Comparison of ENCODE assay signal across 31 cellular contexts in genomic region chr1:69436151-69436550, GRCh38.
"Had no signal": no experiment of that assay in that cellular context is flagged by ENCODE, and none has a peak within 500 bp of the region (broad histone marks: within the 10 kb centered on the region; RNA-seq: fewer than 3 reads in every experiment).

No MANE protein-coding gene starts in this region.

- H3K4me1 ChIP-seq: neural progenitor cell, parathyroid adenoma, psoas muscle, right lobe of liver, sigmoid colon, spleen, suprapubic skin, testis, tibial artery, transverse colon, upper lobe of right lung, uterus had no signal

- H3K9me3 Mint-ChIP-seq: nephron, neural progenitor cell, type B pancreatic cell had no signal

- FAIRE-seq: small intestine had no signal

- DNase-seq: natural killer cell; occipital lobe; ovary; posterior cingulate gyrus; psoas muscle; right cardiac atrium; right lobe of liver; sigmoid colon; small intestine; spleen; stimulated activated CD4-positive, alpha-beta T cell treated with anti-CD3 and anti-CD28 coated beads, Interleukin-12 subunit alpha, Interleukin-12 subunit beta, amount 100 ng/mL, for 4 hours; stimulated activated CD4-positive, alpha-beta T cell treated with anti-CD3 and anti-CD28 coated beads, Interleukin-1b, Interleukin-23, amount 100 ng/mL, for 48 hours; stimulated activated CD4-positive, alpha-beta T cell treated with anti-CD3 and anti-CD28 coated beads, Interleukin-4, amount 100 ng/mL, for 1 hour; stimulated activated CD4-positive, alpha-beta T cell treated with anti-CD3 and anti-CD28 coated beads, Interleukin-4, amount 100 ng/mL, for 4 hours; stimulated activated CD8-positive, alpha-beta memory T cell treated with anti-CD3 and anti-CD28 coated beads, Interleukin-4, amount 100 ng/mL, for 48 hours; stimulated activated naive CD4-positive, alpha-beta T cell; stimulated activated naive CD8-positive, alpha-beta T cell treated with anti-CD3 and anti-CD28 coated beads, Interleukin-15, amount 100 ng/mL, for 72 hours; stimulated activated naive CD8-positive, alpha-beta T cell treated with anti-CD3 and anti-CD28 coated beads, Interleukin-15, Interleukin-2, amounts not matched to agents 100 U/mL and 50 U/mL, for 24 hours; substantia nigra; testis; tibial artery; transverse colon; upper lobe of right lung; uterus had no signal

- H3K4me1 Mint-ChIP-seq: natural killer cell; neural progenitor cell; stimulated activated memory B cell treated with anti-CD40 and anti-IgM and Interleukin-4, amounts not matched to agents 10 μg/mL and 1 μg/mL and 100 μg/mL, for 72 hours; stimulated activated naive CD8-positive, alpha-beta T cell treated with anti-CD3 and anti-CD28 coated beads, Interleukin-15, amount 100 ng/mL, for 72 hours had no signal

- H3K27ac ChIP-seq: neural progenitor cell, ovary, parathyroid adenoma, psoas muscle, right lobe of liver, sigmoid colon, spleen, suprapubic skin, testis, tibial artery, transverse colon, upper lobe of right lung, uterus had no signal

- H3K27me3 Mint-ChIP-seq: progenitor cell of endocrine pancreas; stimulated activated memory B cell treated with anti-CD40 and anti-IgM and Interleukin-4, amounts not matched to agents 10 μg/mL and 1 μg/mL and 100 μg/mL, for 72 hours; stimulated activated naive CD8-positive, alpha-beta T cell treated with anti-CD3 and anti-CD28 coated beads, Interleukin-15, amount 100 ng/mL, for 72 hours; type B pancreatic cell had no signal

- H2AFZ ChIP-seq: neural progenitor cell, parathyroid adenoma had no signal

- H3K27ac Mint-ChIP-seq: natural killer cell; nephron; neural progenitor cell; progenitor cell of endocrine pancreas; stimulated activated memory B cell treated with anti-CD40 and anti-IgM and Interleukin-4, amounts not matched to agents 10 μg/mL and 1 μg/mL and 100 μg/mL, for 72 hours; stimulated activated naive CD8-positive, alpha-beta T cell treated with anti-CD3 and anti-CD28 coated beads, Interleukin-15, amount 100 ng/mL, for 72 hours; type B pancreatic cell had no signal

- H3K4me3 ChIP-seq: neural progenitor cell, ovary, psoas muscle, right lobe of liver, sigmoid colon, spleen, suprapubic skin, testis, tibial artery, transverse colon, upper lobe of right lung, uterus had no signal

- H3K4me3 Mint-ChIP-seq: natural killer cell; nephron; neural progenitor cell; stimulated activated memory B cell treated with anti-CD40 and anti-IgM and Interleukin-4, amounts not matched to agents 10 μg/mL and 1 μg/mL and 100 μg/mL, for 72 hours; stimulated activated naive CD8-positive, alpha-beta T cell treated with anti-CD3 and anti-CD28 coated beads, Interleukin-15, amount 100 ng/mL, for 72 hours; type B pancreatic cell had no signal

- H3K36me3 Mint-ChIP-seq: natural killer cell; neural progenitor cell; stimulated activated memory B cell treated with anti-CD40 and anti-IgM and Interleukin-4, amounts not matched to agents 10 μg/mL and 1 μg/mL and 100 μg/mL, for 72 hours; type B pancreatic cell had no signal

- H3K79me2 ChIP-seq: parathyroid adenoma had no signal

- ATAC-seq: natural killer cell; psoas muscle; right cardiac atrium; right lobe of liver; stimulated activated memory B cell treated with anti-CD40 and anti-IgM and Interleukin-4, amounts not matched to agents 10 μg/mL and 1 μg/mL and 100 μg/mL, for 72 hours; stimulated activated naive CD8-positive, alpha-beta T cell treated with anti-CD3 and anti-CD28 coated beads, Interleukin-15, amount 100 ng/mL, for 72 hours; stimulated activated naive CD8-positive, alpha-beta T cell treated with anti-CD3 and anti-CD28 coated beads, Interleukin-15, Interleukin-2, amounts not matched to agents 100 U/mL and 50 U/mL, for 24 hours; upper lobe of right lung had no signal

- H3K9me3 ChIP-seq: ovary, psoas muscle, right lobe of liver, sigmoid colon, spleen, suprapubic skin, testis, tibial artery, transverse colon, upper lobe of right lung, uterus had no signal

- H3K4me2 ChIP-seq: neural progenitor cell had no signal

- H3K36me3 ChIP-seq: neural progenitor cell, ovary, right lobe of liver, sigmoid colon, spleen, suprapubic skin, tibial artery, transverse colon, upper lobe of right lung, uterus had no signal

- H3K9ac ChIP-seq: neural progenitor cell, parathyroid adenoma had no signal

- H3K27me3 ChIP-seq: neural progenitor cell, ovary, right lobe of liver, sigmoid colon, spleen, suprapubic skin, testis, tibial artery, transverse colon, upper lobe of right lung, uterus had no signal
